Comparison of ENCODE assay signal across 1 cellular context in the genomic region with DNA sequence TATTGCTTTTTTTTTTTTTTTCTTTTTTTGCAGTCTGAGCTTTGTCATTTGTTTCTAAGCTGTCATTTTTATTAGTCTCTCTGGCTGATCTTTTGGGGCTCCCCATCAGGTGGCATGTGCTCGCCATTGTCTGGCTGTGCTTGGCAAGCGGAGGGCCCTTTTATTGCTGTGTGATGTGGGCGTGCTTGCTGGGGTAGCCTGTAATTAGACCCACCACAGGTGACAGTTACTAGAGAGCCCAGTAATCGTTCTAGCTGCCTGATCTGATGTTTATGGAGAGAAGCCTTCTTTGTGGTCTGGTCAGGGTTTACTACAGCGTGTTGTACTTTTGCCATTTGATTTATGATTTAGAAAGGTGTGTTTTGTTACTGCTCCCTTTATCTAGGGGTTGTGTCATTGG.
TF ChIP-seq lines count a peak whose summit lies in the region.

No MANE protein-coding gene starts in this region.

TF ChIP-seq in HEK293, 187 proteins besides CTCF, POLR2A, EP300 and RAD21 (continued from another document):
- TF ChIP-seq, protein P1, sequence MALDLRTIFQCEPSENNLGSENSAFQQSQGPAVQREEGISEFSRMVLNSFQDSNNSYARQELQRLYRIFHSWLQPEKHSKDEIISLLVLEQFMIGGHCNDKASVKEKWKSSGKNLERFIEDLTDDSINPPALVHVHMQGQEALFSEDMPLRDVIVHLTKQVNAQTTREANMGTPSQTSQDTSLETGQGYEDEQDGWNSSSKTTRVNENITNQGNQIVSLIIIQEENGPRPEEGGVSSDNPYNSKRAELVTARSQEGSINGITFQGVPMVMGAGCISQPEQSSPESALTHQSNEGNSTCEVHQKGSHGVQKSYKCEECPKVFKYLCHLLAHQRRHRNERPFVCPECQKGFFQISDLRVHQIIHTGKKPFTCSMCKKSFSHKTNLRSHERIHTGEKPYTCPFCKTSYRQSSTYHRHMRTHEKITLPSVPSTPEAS (tag by site-specific recombination; IDR thresholded peaks at IDR 0.05) = no peak
- TF ChIP-seq, protein P2, sequence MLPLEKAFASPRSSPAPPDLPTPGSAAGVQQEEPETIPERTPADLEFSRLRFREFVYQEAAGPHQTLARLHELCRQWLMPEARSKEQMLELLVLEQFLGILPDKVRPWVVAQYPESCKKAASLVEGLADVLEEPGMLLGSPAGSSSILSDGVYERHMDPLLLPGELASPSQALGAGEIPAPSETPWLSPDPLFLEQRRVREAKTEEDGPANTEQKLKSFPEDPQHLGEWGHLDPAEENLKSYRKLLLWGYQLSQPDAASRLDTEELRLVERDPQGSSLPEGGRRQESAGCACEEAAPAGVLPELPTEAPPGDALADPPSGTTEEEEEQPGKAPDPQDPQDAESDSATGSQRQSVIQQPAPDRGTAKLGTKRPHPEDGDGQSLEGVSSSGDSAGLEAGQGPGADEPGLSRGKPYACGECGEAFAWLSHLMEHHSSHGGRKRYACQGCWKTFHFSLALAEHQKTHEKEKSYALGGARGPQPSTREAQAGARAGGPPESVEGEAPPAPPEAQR (tag by site-specific recombination; IDR thresholded peaks at IDR 0.05) = no peak
- no peak for TF ChIP-seq GLI4 (tag by site-specific recombination; IDR thresholded peaks at IDR 0.05)
